Comparison of ENCODE assay signal across 17 cellular contexts in genomic region chrY:19743331-19743730, GRCh38. TPM values are rescaled to one million over a fixed set of nuclear protein-coding genes. Genes with fewer than 3 reads are reported as not detected.
DNase-seq lines count a peak whose midpoint lies in the region; ATAC-seq, FAIRE-seq and TF ChIP-seq lines count a peak whose summit lies in the region.
"Had no signal": no experiment of that assay in that cellular context is flagged by ENCODE, and none has a peak within 500 bp of the region (broad histone marks: within the 10 kb centered on the region; RNA-seq: fewer than 3 reads in every experiment).

No MANE protein-coding gene starts in this region.

- no peak for ATAC-seq in activated naive CD8-positive, alpha-beta T cell treated with anti-CD3 and anti-CD28 coated beads, Interleukin-2, amount 50 U/mL, for 24 hours
- no peak for ATAC-seq in memory B cell (ENCODE audit: low read depth)

- H3K27ac Mint-ChIP-seq in activated naive CD8-positive, alpha-beta T cell treated with anti-CD3 and anti-CD28 coated beads, Interleukin-2, amount 50 U/mL, for 24 hours, result no peak overlapping the region
- peak overlapping the region; percentile 96 for H3K27ac Mint-ChIP-seq in memory B cell

- no peaks in the 10 kb centered on the region for H3K9me2 ChIP-seq in hepatocyte (replicated peaks; ENCODE audit: insufficient read depth)

- H3K36me3 Mint-ChIP-seq in activated naive CD8-positive, alpha-beta T cell treated with anti-CD3 and anti-CD28 coated beads, Interleukin-2, amount 50 U/mL, for 24 hours (ENCODE audit: low read depth), result peaks cover 16% of the 10 kb centered on the region
- peaks cover 9% of the 10 kb centered on the region for H3K36me3 Mint-ChIP-seq in memory B cell

- H2AFZ ChIP-seq in hepatocyte, result no peak overlapping the region

- POLR2A ChIA-PET in AG04450 (lab: Yijun Ruan, JAX), result no interaction called here

- H4K20me1 ChIP-seq in hepatocyte (ENCODE audit: insufficient read depth, poor library complexity, severe bottlenecking), result no peaks in the 10 kb centered on the region

- peak overlapping the region; percentile 91 for H3K4me3 Mint-ChIP-seq in activated naive CD8-positive, alpha-beta T cell treated with anti-CD3 and anti-CD28 coated beads, Interleukin-2, amount 50 U/mL, for 24 hours
- peak overlapping the region; percentile 93 for H3K4me3 Mint-ChIP-seq in memory B cell

- no peak overlapping the region for H3K4me2 ChIP-seq in hepatocyte

- H3K27me3 ChIP-seq in AG04450 (ENCODE audit: control insufficient read depth, insufficient read depth, low read length) (no peaks in the 10 kb centered on the region), hepatocyte (no peaks in the 10 kb centered on the region)
- H3K27me3 ChIP-seq: ascending aorta, esophagus squamous epithelium, ovary, upper lobe of left lung had no signal

- H3K79me2 ChIP-seq in hepatocyte, result no peaks in the 10 kb centered on the region

- no peak overlapping the region for H3K27ac ChIP-seq in AG04450 (ENCODE audit: low read depth, low read length)
- H3K27ac ChIP-seq in hepatocyte, result no peak overlapping the region
- H3K27ac ChIP-seq: ascending aorta, ovary had no signal

- WGBS in hepatocyte (ENCODE audit: low lambda C conversion rate, missing lambda C conversion rate), result no CpG with 5 or more reads among the region's 8 CpGs

- H3K4me1 Mint-ChIP-seq in activated naive CD8-positive, alpha-beta T cell treated with anti-CD3 and anti-CD28 coated beads, Interleukin-2, amount 50 U/mL, for 24 hours, result peaks cover 30% of the 10 kb centered on the region
- H3K4me1 Mint-ChIP-seq in memory B cell, result peaks cover 11% of the 10 kb centered on the region

- no peaks in the 10 kb centered on the region for H3K9me3 Mint-ChIP-seq in activated naive CD8-positive, alpha-beta T cell treated with anti-CD3 and anti-CD28 coated beads, Interleukin-2, amount 50 U/mL, for 24 hours
- H3K9me3 Mint-ChIP-seq in memory B cell, result no peaks in the 10 kb centered on the region

- peak overlapping the region; percentile 58 for H3K4me3 ChIP-seq in AG04450 (ENCODE audit: low read depth, low read length)
- no peak overlapping the region for H3K4me3 ChIP-seq in hepatocyte
- H3K4me3 ChIP-seq: ascending aorta, ovary had no signal

- H3K36me3 ChIP-seq in hepatocyte (replicated peaks; ENCODE audit: insufficient read depth, low read depth), result no peaks in the 10 kb centered on the region
- H3K36me3 ChIP-seq: ascending aorta, ovary, upper lobe of left lung had no signal

- no peaks in the 10 kb centered on the region for H3K9me3 ChIP-seq in AG04450 (ENCODE audit: control insufficient read depth, insufficient read depth, low read length)
- no peaks in the 10 kb centered on the region for H3K9me3 ChIP-seq in hepatocyte (ENCODE audit: low read depth)
- H3K9me3 ChIP-seq: ascending aorta, Caco-2, esophagus squamous epithelium, ovary, upper lobe of left lung had no signal

- DNase-seq in AG04450 (ENCODE audit: low read depth, low spot score) (no peak), GM19239 (ENCODE audit: insufficient read length, low spot score) (no peak), memory B cell (ENCODE audit: low spot score in 2 of 2) (no peak), amygdala (lab: John Stamatoyannopoulos, UW) (no peak), putamen (ENCODE audit: low spot score) (no peak), NCI-H1930 (lab: John Stamatoyannopoulos, UW) (no peak), hepatocyte (ENCODE audit: low spot score) (no peak)
- no peak for DNase-seq in activated naive CD8-positive, alpha-beta T cell treated with anti-CD3 and anti-CD28 coated beads, Interleukin-2, amount 50 U/mL, for 24 hours
- DNase-seq: activated CD4-positive, alpha-beta T cell treated with anti-CD3 and anti-CD28 coated beads, Interleukin-2, amount 50 U/mL, for 48 hours; Caco-2; esophagus squamous epithelium; NCI-H1048; NCI-H526; ovary; upper lobe of left lung had no signal

- TF ChIP-seq CTCF in AG04450 (IDR thresholded peaks at IDR 0.05; ENCODE audit: low read depth, low read length) (no peak), hepatocyte (IDR thresholded peaks at IDR 0.05; ENCODE audit: poor library complexity) (no peak)

- peak; percentile 52 for FAIRE-seq in GM19239 (lab: Jason Lieb, UNC)
- FAIRE-seq: GM12891 had no signal

- H3K4me1 ChIP-seq in hepatocyte (ENCODE audit: insufficient read depth), result no peaks in the 10 kb centered on the region
- H3K4me1 ChIP-seq: ascending aorta, Caco-2, upper lobe of left lung had no signal

- CTCF ChIA-PET in AG04450 (lab: Charles Lee), result no interaction called here

- H3K27me3 Mint-ChIP-seq in activated naive CD8-positive, alpha-beta T cell treated with anti-CD3 and anti-CD28 coated beads, Interleukin-2, amount 50 U/mL, for 24 hours, result no peaks in the 10 kb centered on the region
- H3K27me3 Mint-ChIP-seq in memory B cell, result no peaks in the 10 kb centered on the region

RNA-seq across cellular contexts. Expression of gene KDM5D, which starts 1.2 kb away (rescaled TPM):
- polyA plus RNA-seq in AG04450 (2011; rRNA removed) (25.7 and 25.8 TPM in 2 replicates), hepatocyte (not detected in 2 replicates)
- 45.0 and 68.4 TPM in 2 replicates for polyA minus RNA-seq in AG04450 (2011; rRNA and poly(A)+ RNA removed)
- not detected in 2 replicates for total RNA-seq in hepatocyte
- total RNA-seq: ascending aorta, Caco-2 had no signal
- polyA plus RNA-seq: ovary had no signal
